Comparison of ENCODE assay signal across 8 cellular contexts in the genomic region with DNA sequence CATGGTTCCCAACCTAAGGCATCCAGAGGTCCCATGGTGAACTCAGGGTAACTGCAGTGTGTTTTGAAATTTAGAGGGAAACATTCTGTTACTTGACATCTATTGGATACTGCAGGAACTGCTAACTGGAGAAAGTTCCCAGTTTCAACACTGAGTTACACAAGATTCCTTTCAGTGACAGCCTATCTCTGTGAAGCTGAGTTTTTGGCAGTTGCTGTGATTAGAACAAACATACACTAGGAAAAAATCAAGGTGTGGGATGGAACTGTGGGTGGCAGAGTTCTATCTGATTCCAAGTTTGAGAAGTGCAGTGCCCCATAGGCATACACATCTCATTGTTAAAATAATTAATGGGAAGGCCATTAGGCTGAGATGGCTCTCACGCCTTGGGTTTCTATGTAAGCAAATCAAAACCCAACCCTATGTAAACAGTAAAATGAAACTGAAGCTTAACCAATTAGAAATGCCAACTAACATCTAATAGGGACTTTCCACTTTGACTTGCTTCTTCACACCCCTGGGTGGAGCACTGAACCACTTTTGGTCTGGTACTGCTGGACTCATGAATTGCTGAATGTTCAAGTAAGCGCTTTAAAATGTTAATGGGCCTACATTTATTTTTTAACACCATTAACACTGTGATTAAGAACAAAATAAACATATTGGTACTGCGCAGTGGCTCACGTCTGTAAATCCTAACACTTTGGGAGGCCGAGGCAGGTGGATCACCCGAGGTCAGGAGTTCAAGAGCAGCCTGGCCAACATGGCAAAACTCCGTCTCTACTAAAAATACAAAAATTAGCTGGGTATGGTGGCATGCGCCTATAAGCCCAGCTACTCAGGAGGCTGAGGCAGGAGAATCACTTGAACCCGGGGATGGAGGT. TPM values are rescaled to one million over a fixed set of nuclear protein-coding genes. Genes with fewer than 3 reads are reported as not detected.
DNase-seq lines count a peak whose midpoint lies in the region; ATAC-seq, FAIRE-seq and TF ChIP-seq lines count a peak whose summit lies in the region.

No MANE protein-coding gene starts in this region.

- H2AK5ac ChIP-seq in neuronal stem cell (ENCODE audit: low read depth, low read length): no peak overlapping the region

- intact Hi-C loops in ovary (cut with DNase I): no loop called here

- no peak overlapping the region for H3K27ac ChIP-seq in neuronal stem cell (replicated peaks; ENCODE audit: low read length)
- no peak overlapping the region for H3K27ac ChIP-seq in ovary
- no peak overlapping the region for H3K27ac ChIP-seq in SK-N-SH (ENCODE audit: low read depth in 2 of 2, low read length in 1 of 2)

- H2AFZ ChIP-seq in Loucy (ENCODE audit: low read length) (no peak overlapping the region), neuronal stem cell (ENCODE audit: low read length) (no peak overlapping the region), SK-N-SH (ENCODE audit: low read depth) (no peak overlapping the region)

- 0 out of 2 replicates have a peak, but pooled peaks have one; percentile 18 for TF ChIP-seq CTCF in Loucy (conservative IDR thresholded peaks at IDR 0.05; ENCODE audit: low read length)
- TF ChIP-seq CTCF in bronchial epithelial cell (IDR thresholded peaks at IDR 0.05; ENCODE audit: insufficient read depth, low read length, severe bottlenecking): peak; percentile 30
- no peak for TF ChIP-seq CTCF in ovary (IDR thresholded peaks at IDR 0.05)
- TF ChIP-seq CTCF in SK-N-SH (IDR thresholded peaks at IDR 0.05): no peak

- no peaks in the 10 kb centered on the region for H3K9me2 ChIP-seq in Loucy (replicated peaks; ENCODE audit: low read depth, low read length)
- H3K9me2 ChIP-seq in SK-N-SH: no peaks in the 10 kb centered on the region

- H3K4me1 Mint-ChIP-seq in naive B cell: peaks cover 38 to 67% (median 48%) of the 10 kb centered on the region in 3 donors

- TF ChIP-seq RAD21 in SK-N-SH (IDR thresholded peaks at IDR 0.05; ENCODE audit: low read length): no peak

- H3K23ac ChIP-seq in neuronal stem cell (ENCODE audit: low read depth, low read length, poor library complexity): no peak overlapping the region

- H3K9me3 Mint-ChIP-seq in naive B cell: peaks cover 0 to 5% (median 0%) of the 10 kb centered on the region in 7 donors

- POLR2A ChIA-PET in SK-N-SH (lab: Yijun Ruan, JAX): no interaction called here

- H3K27ac Mint-ChIP-seq in naive B cell: peak overlapping the region; percentile 89 to 97 (median 95)

- H3K4me2 ChIP-seq in Loucy (ENCODE audit: low read depth, low read length, poor library complexity, severe bottlenecking) (no peak overlapping the region), neuronal stem cell (ENCODE audit: insufficient read depth, low read length, poor library complexity, severe bottlenecking) (no peak overlapping the region), SK-N-SH (no peak overlapping the region)

- no CpG with 5 or more reads among the region's 9 CpGs for WGBS in neuronal stem cell (ENCODE audit: extremely low coverage in 2 of 2, insufficient read length in 2 of 2, insufficient replicate concordance in 1 of 2), 2 donors
- WGBS in ovary, 3 donors: 77 to 93% (median 79%) methylated on average over 9 of the region's 9 CpGs
- WGBS in SK-N-SH (ENCODE audit: low lambda C conversion rate): 75% methylated on average over 7 of the region's 9 CpGs

- H4K20me1 ChIP-seq in Loucy (ENCODE audit: insufficient read depth, low read length, poor library complexity, severe bottlenecking): no peaks in the 10 kb centered on the region
- no peaks in the 10 kb centered on the region for H4K20me1 ChIP-seq in SK-N-SH (ENCODE audit: insufficient read depth)

- peak; percentile 84 for ATAC-seq in GM18505 (IDR thresholded peaks at IDR 0.05; ENCODE audit: unreplicated experiment)
- ATAC-seq in GM21723 (IDR thresholded peaks at IDR 0.05; ENCODE audit: unreplicated experiment): peak; percentile 92
- peak; percentile 96 to 98 for ATAC-seq in naive B cell (ENCODE audit: low read depth in 2 of 2)

- H3K79me1 ChIP-seq in neuronal stem cell (ENCODE audit: low read depth, low read length): no peaks in the 10 kb centered on the region

- H3K36me3 ChIP-seq in Loucy (ENCODE audit: insufficient read depth, low read length) (no peaks in the 10 kb centered on the region), bronchial epithelial cell (ENCODE audit: control insufficient read depth, insufficient read depth, low read length) (no peaks in the 10 kb centered on the region), neuronal stem cell (replicated peaks in 1 of 2; ENCODE audit: control insufficient read depth in 2 of 2, insufficient read depth in 2 of 2, low read length in 2 of 2) (no peaks in the 10 kb centered on the region), ovary (no peaks in the 10 kb centered on the region), SK-N-SH (replicated peaks in 1 of 2; ENCODE audit: control insufficient read depth in 1 of 2, insufficient read depth in 2 of 2, low read length in 1 of 2) (no peaks in the 10 kb centered on the region)

- no peak overlapping the region for H3K18ac ChIP-seq in neuronal stem cell (ENCODE audit: low read length)

- H3K4me3 ChIP-seq in Loucy (ENCODE audit: low read length, poor library complexity, severe bottlenecking): no peak overlapping the region
- H3K4me3 ChIP-seq in bronchial epithelial cell (ENCODE audit: low read depth, low read length): no peak overlapping the region
- H3K4me3 ChIP-seq in neuronal stem cell (ENCODE audit: low read length in 2 of 2): no peak overlapping the region
- no peak overlapping the region for H3K4me3 ChIP-seq in ovary
- no peak overlapping the region for H3K4me3 ChIP-seq in SK-N-SH (ENCODE audit: low read depth in 2 of 2, low read length in 1 of 2)

- TF ChIP-seq POLR2A in GM18505 (IDR thresholded peaks at IDR 0.05; ENCODE audit: borderline replicate concordance, extremely low read depth, insufficient read depth, insufficient read length) (no peak), ovary (IDR thresholded peaks at IDR 0.05) (no peak)

- H4K8ac ChIP-seq in neuronal stem cell (ENCODE audit: low read depth, low read length): no peak overlapping the region

- H2BK12ac ChIP-seq in neuronal stem cell (ENCODE audit: low read length): no peak overlapping the region

- FAIRE-seq in bronchial epithelial cell (lab: Jason Lieb, UNC): no peak

- no peaks in the 10 kb centered on the region for H3K79me2 ChIP-seq in Loucy (ENCODE audit: insufficient read depth, low read length)
- H3K79me2 ChIP-seq in SK-N-SH (ENCODE audit: insufficient read depth): no peaks in the 10 kb centered on the region

- H3K9ac ChIP-seq in Loucy (ENCODE audit: low read depth, low read length, poor library complexity, severe bottlenecking) (no peak overlapping the region), neuronal stem cell (ENCODE audit: low read depth, low read length, poor library complexity) (no peak overlapping the region), SK-N-SH (no peak overlapping the region)

- H3K14ac ChIP-seq in neuronal stem cell (ENCODE audit: low read length): no peak overlapping the region

- peak overlapping the region in 5 of 8 donors; percentile 33 to 74 (median 39) for H3K4me3 Mint-ChIP-seq in naive B cell

- peaks cover 7% of the 10 kb centered on the region for H3K4me1 ChIP-seq in Loucy (ENCODE audit: insufficient read depth, low read length, poor library complexity, severe bottlenecking)
- H3K4me1 ChIP-seq in neuronal stem cell (ENCODE audit: control insufficient read depth in 2 of 2, insufficient read depth in 1 of 2, low read depth in 1 of 2, low read length in 2 of 2): peaks cover 0 to 4% of the 10 kb centered on the region in 2 donors
- peaks cover 1% of the 10 kb centered on the region for H3K4me1 ChIP-seq in ovary (ENCODE audit: insufficient read depth)
- H3K4me1 ChIP-seq in SK-N-SH (ENCODE audit: control insufficient read depth in 1 of 2, insufficient read depth in 2 of 2, low read depth in 1 of 2, low read length in 1 of 2): peaks cover 0 to 20% of the 10 kb centered on the region in 2 experiments; a peak in 1 of 4 replicates

- H3K27me3 Mint-ChIP-seq in naive B cell: no peaks in the 10 kb centered on the region

- DNase-seq in bronchial epithelial cell (ENCODE audit: low read depth) (peak; percentile 85), naive B cell (peak; percentile 69), neuronal stem cell (ENCODE audit: low spot score) (no peak), ovary (no peak), SK-N-SH (no peak)

- H2BK15ac ChIP-seq in neuronal stem cell (ENCODE audit: low read length): no peak overlapping the region

- no peaks in the 10 kb centered on the region for H3K36me3 Mint-ChIP-seq in naive B cell

- CTCF ChIA-PET in SK-N-SH (lab: Yijun Ruan, JAX): interaction anchor here (1.0 kb wide), 1 partner anchor 16 kb away, joined by 3 read pairs; no protein-coding TSS in a partner anchor

- H3F3A ChIP-seq in Loucy (ENCODE audit: low read depth) (no peaks in the 10 kb centered on the region), SK-N-SH (replicated peaks; ENCODE audit: insufficient read depth) (no peaks in the 10 kb centered on the region)

- H4K91ac ChIP-seq in neuronal stem cell (ENCODE audit: low read depth, low read length, poor library complexity): no peak overlapping the region

- TF ChIP-seq EP300 in ovary (IDR thresholded peaks at IDR 0.05) (no peak), SK-N-SH (IDR thresholded peaks at IDR 0.05; ENCODE audit: borderline replicate concordance in 1 of 2, low read depth in 1 of 2, low read length in 1 of 2) (no peak)

- no peak overlapping the region for H2BK120ac ChIP-seq in neuronal stem cell (ENCODE audit: low read depth, low read length)

- no peak overlapping the region for H3K4ac ChIP-seq in neuronal stem cell (ENCODE audit: low read length)

- H2BK5ac ChIP-seq in neuronal stem cell (ENCODE audit: low read length): no peak overlapping the region

- no peaks in the 10 kb centered on the region for H3K27me3 ChIP-seq in Loucy (ENCODE audit: insufficient read depth, low read length, poor library complexity, severe bottlenecking)
- H3K27me3 ChIP-seq in bronchial epithelial cell (ENCODE audit: control insufficient read depth, insufficient read depth, low read length): no peaks in the 10 kb centered on the region
- H3K27me3 ChIP-seq in neuronal stem cell (ENCODE audit: control insufficient read depth in 3 of 3, insufficient read depth in 3 of 3, low read depth in 1 of 3, low read length in 3 of 3): no peaks in the 10 kb centered on the region
- H3K27me3 ChIP-seq in ovary: no peaks in the 10 kb centered on the region
- no peaks in the 10 kb centered on the region for H3K27me3 ChIP-seq in SK-N-SH (ENCODE audit: insufficient read depth)

- no peaks in the 10 kb centered on the region for H3K9me3 ChIP-seq in Loucy (ENCODE audit: insufficient read depth, low read depth, low read length)
- H3K9me3 ChIP-seq in neuronal stem cell (replicated peaks in 1 of 2; ENCODE audit: control insufficient read depth in 2 of 2, insufficient read depth in 1 of 2, low read depth in 1 of 2, low read length in 2 of 2): no peaks in the 10 kb centered on the region
- no peaks in the 10 kb centered on the region for H3K9me3 ChIP-seq in ovary
- H3K9me3 ChIP-seq in SK-N-SH: no peaks in the 10 kb centered on the region

RNA-seq across cellular contexts. Expression of gene TBC1D7, which starts 55.2 kb away (rescaled TPM):
- total RNA-seq in bronchial epithelial cell (34.4 and 44.5 TPM in 2 replicates), ovary (10 to 100 TPM in 1 of 7 donors, 1 to 10 TPM in 6; 4.7 to 10.2 (median 6.1) TPM)
- polyA plus RNA-seq in naive B cell (ENCODE audit: low read depth in 6 of 6) (10 to 100 TPM; 21.9 to 50.4 (median 26.7) TPM), ovary (10 to 100 TPM in 1 of 2 donors, 1 to 10 TPM in 1; 7.7 to 11.9 TPM), SK-N-SH (2012; rRNA removed) (25.2 and 27.5 TPM in 2 replicates)
- 35.5 TPM for polyA plus RNA-seq in neuronal stem cell (2013, experiment 1 of 2)
- 37.0 TPM for polyA plus RNA-seq in neuronal stem cell (2013, experiment 2 of 2)
- 27.7 and 30.3 TPM in 2 replicates for polyA plus RNA-seq in SK-N-SH (2012; cell fraction: cytosol; rRNA removed)
- polyA plus RNA-seq in SK-N-SH (2012; cell fraction: nucleus; rRNA removed): 22.8 and 24.5 TPM in 2 replicates

Comparison
In these comparisons a context has a peak if more than half of its experiments do, and no peak if none do; other contexts are left out.
1. CTCF ChIP-seq: peak in Loucy (single experiment) and bronchial epithelial cell (single experiment); none in ovary (0 of 3) and SK-N-SH (single experiment).
2. DNase-seq: peak in bronchial epithelial cell (single experiment) and naive B cell (single experiment); none in neuronal stem cell (single experiment), ovary (0 of 5) and SK-N-SH (single experiment).
3. Peak in every context shown above with its lines, with median percentiles within 50 percentile points of each other: ATAC-seq.